ENCODE assay signal across 11 cellular contexts in the genomic region with DNA sequence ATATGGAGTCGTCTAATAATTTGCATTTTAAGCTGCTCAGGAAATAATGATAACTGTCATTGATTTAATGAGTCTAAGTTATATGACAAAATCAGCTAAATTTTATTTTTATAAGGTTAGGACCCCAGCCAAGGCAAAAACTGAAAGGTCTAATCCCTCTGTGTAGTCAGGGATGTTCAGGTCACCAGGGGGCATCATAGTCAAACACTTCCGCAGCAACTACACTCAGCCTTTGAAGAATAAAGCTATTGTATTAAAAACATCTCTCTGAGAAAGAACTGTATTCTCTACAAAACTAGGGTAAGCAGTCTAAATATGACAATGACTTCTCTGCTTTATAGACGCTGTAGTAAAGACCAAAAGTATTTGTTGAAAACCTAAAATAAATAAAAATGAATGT. TPM values are rescaled to one million over a fixed set of nuclear protein-coding genes. Genes with fewer than 3 reads are reported as not detected.
DNase-seq lines count a peak whose midpoint lies in the region; ATAC-seq and TF ChIP-seq lines count a peak whose summit lies in the region.
"Had no signal": no experiment of that assay in that cellular context is flagged by ENCODE, and none has a peak within 500 bp of the region (broad histone marks: within the 10 kb centered on the region; RNA-seq: fewer than 3 reads in every experiment).

No MANE protein-coding gene starts in this region.

- DNase-seq in left ventricle myocardium inferior (no peak), right cardiac atrium (no peak), RWPE2 (ENCODE audit: low spot score) (no peak), fibroblast of the aortic adventitia (ENCODE audit: low read depth) (peak; percentile 12), NCI-H146 (lab: John Stamatoyannopoulos, UW) (no peak), KG1 (lab: John Stamatoyannopoulos, UW) (no peak), breast epithelium (ENCODE audit: low spot score in 2 of 2) (no peak)
- DNase-seq in stimulated activated CD4-positive, alpha-beta T cell treated with anti-CD3 and anti-CD28 coated beads, Interleukin-4, amount 100 ng/mL, for 24 hours = no peak
- DNase-seq: activated naive CD8-positive, alpha-beta T cell treated with anti-CD3 and anti-CD28 coated beads, Interleukin-2, amount 10 ng/mL, durations not matched to agents 7 days and 5 days; lower lobe of right lung had no signal

- H3K4me1 ChIP-seq in left ventricle myocardium inferior (peaks cover 8% of the 10 kb centered on the region), right cardiac atrium (ENCODE audit: control insufficient read depth, insufficient read depth, low read length) (no peaks in the 10 kb centered on the region), RWPE2 (ENCODE audit: insufficient read depth, poor library complexity, severe bottlenecking) (no peaks in the 10 kb centered on the region), breast epithelium (no peaks in the 10 kb centered on the region)
- H3K4me1 ChIP-seq: lower lobe of right lung, SJSA1 had no signal

- ATAC-seq in right cardiac atrium (no peak), RWPE2 (ENCODE audit: low read depth) (peak; percentile 48; the same call in 2 of the 3 replicates)
- ATAC-seq: lower lobe of right lung had no signal

- H3K27me3 ChIP-seq in left ventricle myocardium inferior (ENCODE audit: low read depth) = no peaks in the 10 kb centered on the region
- H3K27me3 ChIP-seq in right cardiac atrium (ENCODE audit: control insufficient read depth, insufficient read depth) = no peaks in the 10 kb centered on the region
- H3K27me3 ChIP-seq in RWPE2 (ENCODE audit: insufficient read depth, poor library complexity, severe bottlenecking) = no peaks in the 10 kb centered on the region
- no peaks in the 10 kb centered on the region for H3K27me3 ChIP-seq in breast epithelium
- H3K27me3 ChIP-seq: SJSA1 had no signal

- H3K36me3 ChIP-seq in left ventricle myocardium inferior (peaks cover 96% of the 10 kb centered on the region), RWPE2 (ENCODE audit: low read depth) (peaks cover 91% of the 10 kb centered on the region), breast epithelium (peaks cover 6% of the 10 kb centered on the region)

- 69% methylated on average over 3 of the region's 3 CpGs for WGBS in right cardiac atrium

- no peak overlapping the region for H3K27ac ChIP-seq in left ventricle myocardium inferior (replicated peaks)
- H3K27ac ChIP-seq in right cardiac atrium (ENCODE audit: low read length) = no peak overlapping the region
- H3K27ac ChIP-seq in RWPE2 (ENCODE audit: poor library complexity, severe bottlenecking) = no peak overlapping the region
- no peak overlapping the region for H3K27ac ChIP-seq in breast epithelium
- H3K27ac ChIP-seq: lower lobe of right lung, SJSA1 had no signal

- H3K4me3 ChIP-seq in left ventricle myocardium inferior (no peak overlapping the region), right cardiac atrium (ENCODE audit: low read length) (no peak overlapping the region), RWPE2 (ENCODE audit: severe bottlenecking) (no peak overlapping the region), fibroblast of the aortic adventitia (ENCODE audit: low read depth, low read length) (no peak overlapping the region), breast epithelium (no peak overlapping the region)
- H3K4me3 ChIP-seq: lower lobe of right lung, SJSA1 had no signal

- intact Hi-C loops in left ventricle myocardium inferior (cut with micrococcal nuclease) = no loop called here
- intact Hi-C loops in right cardiac atrium (cut with DNase I) = no loop called here
- intact Hi-C loops in breast epithelium (cut with DNase I; ENCODE audit: low total_unique reads) = no loop called here

- H3K9me3 ChIP-seq in left ventricle myocardium inferior (replicated peaks) (no peaks in the 10 kb centered on the region), right cardiac atrium (ENCODE audit: control insufficient read depth, low read length) (no peaks in the 10 kb centered on the region), RWPE2 (ENCODE audit: severe bottlenecking) (no peaks in the 10 kb centered on the region), breast epithelium (no peaks in the 10 kb centered on the region)
- H3K9me3 ChIP-seq: lower lobe of right lung, SJSA1 had no signal

- no peak for TF ChIP-seq POLR2A in breast epithelium (IDR thresholded peaks at IDR 0.05)

- TF ChIP-seq CTCF in left ventricle myocardium inferior (IDR thresholded peaks at IDR 0.05; ENCODE audit: borderline replicate concordance) (peak; percentile 31), RWPE2 (IDR thresholded peaks at IDR 0.05; ENCODE audit: poor library complexity, severe bottlenecking) (peak; percentile 60), fibroblast of the aortic adventitia (IDR thresholded peaks at IDR 0.05; ENCODE audit: insufficient read depth, low read length) (no peak), breast epithelium (IDR thresholded peaks at IDR 0.05) (no peak)

RNA-seq across cellular contexts. Expression of a gene that starts 15.0 kb away (rescaled TPM):
- 12.2 TPM for total RNA-seq in left ventricle myocardium inferior
- 10 to 100 TPM; 15.2 to 22.8 (median 18.6) TPM for total RNA-seq in right cardiac atrium
- 11.0 TPM for polyA plus RNA-seq in right cardiac atrium
- total RNA-seq in fibroblast of the aortic adventitia (ENCODE audit: low replicate concordance) = 31.7 and 38.3 TPM in 2 replicates
- total RNA-seq in breast epithelium = 10 to 100 TPM; 34.6 to 54.3 (median 37.7) TPM

RNA-seq across cellular contexts. Expression of a gene that starts 25.8 kb away (rescaled TPM):
- 2.3 TPM for total RNA-seq in left ventricle myocardium inferior
- total RNA-seq in right cardiac atrium = 1 to 10 TPM; 2.3 to 3.1 (median 2.5) TPM
- 2.4 TPM for polyA plus RNA-seq in right cardiac atrium
- total RNA-seq in fibroblast of the aortic adventitia (ENCODE audit: low replicate concordance) = 7.9 and 13.2 TPM in 2 replicates
- 10 to 100 TPM in 2 of 3 donors, 1 to 10 TPM in 1; 9.5 to 12.3 (median 10.7) TPM for total RNA-seq in breast epithelium

Comparison
In these comparisons a context has a peak if more than half of its experiments do, and no peak if none do; other contexts are left out.
1. CTCF ChIP-seq: peak in left ventricle myocardium inferior (single experiment) and RWPE2 (single experiment); none in fibroblast of the aortic adventitia (single experiment) and breast epithelium (0 of 3).